In the genomic region with DNA sequence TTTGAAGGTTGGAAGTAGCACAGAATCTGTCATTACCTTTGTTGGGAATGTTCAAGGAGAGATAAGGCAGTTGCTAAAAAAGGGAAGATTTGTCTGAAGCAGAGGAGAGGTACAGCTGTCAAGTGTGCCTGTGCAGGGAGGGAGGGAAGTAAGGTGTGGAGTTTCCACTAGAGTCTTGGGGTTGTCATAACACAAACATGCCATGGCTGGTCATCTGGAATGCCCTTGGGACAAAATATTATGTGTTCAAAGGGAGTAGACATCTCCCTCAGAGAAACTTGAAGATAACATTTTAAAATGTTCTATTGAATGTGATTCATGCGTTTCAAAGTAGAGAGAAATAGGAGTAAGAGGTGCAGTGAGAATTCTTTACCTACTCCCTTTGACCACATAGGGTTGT, we compare ENCODE assay signal across 24 cellular contexts.
DNase-seq lines count a peak whose midpoint lies in the region; ATAC-seq, FAIRE-seq and TF ChIP-seq lines count a peak whose summit lies in the region.
"Had no signal": no experiment of that assay in that cellular context is flagged by ENCODE, and none has a peak within 500 bp of the region (broad histone marks: within the 10 kb centered on the region; RNA-seq: fewer than 3 reads in every experiment).

No MANE protein-coding gene starts in this region.

- no peak overlapping the region for H3K4me3 Mint-ChIP-seq in nephron progenitor cell
- H3K4me3 Mint-ChIP-seq: CD8-positive, alpha-beta T cell had no signal

- TF ChIP-seq EP300 in esophagus muscularis mucosa (IDR thresholded peaks at IDR 0.05): no peak

- ATAC-seq in lower lobe of right lung: no peak
- ATAC-seq: CD8-positive, alpha-beta T cell had no signal

- DNase-seq in cardiac muscle cell (ENCODE audit: low read depth in 1 of 2, low spot score in 1 of 2): peak in 1 of 2 donors; percentile 35
- DNase-seq in right atrium auricular region (ENCODE audit: low spot score): no peak
- DNase-seq in bronchial epithelial cell (ENCODE audit: low read depth): peak; percentile 67
- DNase-seq in myocyte (ENCODE audit: low read depth): peak; percentile 55
- no peak for DNase-seq in lower lobe of right lung
- DNase-seq in activated gamma-delta T cell treated with Interleukin-2 at 50 U/mL for 16 hours: no peak
- no peak for DNase-seq in nephron progenitor cell
- DNase-seq in esophagus muscularis mucosa (ENCODE audit: extremely low spot score): no peak
- DNase-seq: 8988T; CD8-positive, alpha-beta T cell; DMS153; KG1; NCI-H1105; NCI-H146; NCI-H2029; NCI-H446 treated with DMSO at 0.1 percent for 48 hours; NCI-H526 treated with DMSO at 0.1 percent for 48 hours; RPMI8226; SHP77; SW 1271 had no signal

- no peaks in the 10 kb centered on the region for H3K27me3 ChIP-seq in cardiac muscle cell
- no peaks in the 10 kb centered on the region for H3K27me3 ChIP-seq in right atrium auricular region
- H3K27me3 ChIP-seq in bronchial epithelial cell (ENCODE audit: control insufficient read depth, insufficient read depth, low read length): no peaks in the 10 kb centered on the region
- no peaks in the 10 kb centered on the region for H3K27me3 ChIP-seq in lower lobe of right lung (ENCODE audit: low read depth)
- no peaks in the 10 kb centered on the region for H3K27me3 ChIP-seq in esophagus muscularis mucosa
- H3K27me3 ChIP-seq: BLaER1 treated with 17β-estradiol and CSF1 and Interleukin-3, amounts not matched to agents 10 nM and 100 nM had no signal

- peaks cover 12% of the 10 kb centered on the region for H3K4me1 Mint-ChIP-seq in nephron progenitor cell

- TF ChIP-seq POLR2A in esophagus muscularis mucosa (IDR thresholded peaks at IDR 0.05; ENCODE audit: low read depth): no peak

- no peak overlapping the region for H3K27ac Mint-ChIP-seq in nephron progenitor cell
- H3K27ac Mint-ChIP-seq: CD8-positive, alpha-beta T cell had no signal

- H3K9me3 Mint-ChIP-seq in nephron progenitor cell: peaks cover 9% of the 10 kb centered on the region

- peak overlapping the region; percentile 56 for H3K27ac ChIP-seq in cardiac muscle cell
- no peak overlapping the region for H3K27ac ChIP-seq in right atrium auricular region
- no peak overlapping the region for H3K27ac ChIP-seq in lower lobe of right lung
- H3K27ac ChIP-seq in esophagus muscularis mucosa (replicated peaks in 1 of 4): no peak overlapping the region
- H3K27ac ChIP-seq: BLaER1 treated with 17β-estradiol and CSF1 and Interleukin-3, amounts not matched to agents 10 nM and 100 nM; HL-60 had no signal

- H3K4me1 ChIP-seq in cardiac muscle cell (ENCODE audit: low read depth): peaks cover 22% of the 10 kb centered on the region
- H3K4me1 ChIP-seq in right atrium auricular region: no peaks in the 10 kb centered on the region
- H3K4me1 ChIP-seq in lower lobe of right lung: no peaks in the 10 kb centered on the region
- H3K4me1 ChIP-seq in esophagus muscularis mucosa: no peaks in the 10 kb centered on the region
- H3K4me1 ChIP-seq: BLaER1 treated with 17β-estradiol and CSF1 and Interleukin-3, amounts not matched to agents 10 nM and 100 nM had no signal

- H3K27me3 Mint-ChIP-seq in nephron progenitor cell (ENCODE audit: low read depth, poor library complexity): peaks cover 4% of the 10 kb centered on the region

- WGBS in esophagus muscularis mucosa: 79% methylated on average over 1 of the region's 1 CpG

- H3K36me3 Mint-ChIP-seq in nephron progenitor cell (ENCODE audit: low read depth): no peaks in the 10 kb centered on the region
- H3K36me3 Mint-ChIP-seq: CD8-positive, alpha-beta T cell had no signal

- H3K9me3 ChIP-seq in cardiac muscle cell (ENCODE audit: low read depth) (no peaks in the 10 kb centered on the region), right atrium auricular region (peaks cover 0 to 5% of the 10 kb centered on the region in 2 donors), lower lobe of right lung (no peaks in the 10 kb centered on the region), esophagus muscularis mucosa (peaks cover 0 to 7% (median 0%) of the 10 kb centered on the region in 4 donors)

- H3K4me3 ChIP-seq in cardiac muscle cell (no peak overlapping the region), right atrium auricular region (no peak overlapping the region), bronchial epithelial cell (ENCODE audit: low read depth, low read length) (no peak overlapping the region), lower lobe of right lung (no peak overlapping the region), esophagus muscularis mucosa (no peak overlapping the region)
- H3K4me3 ChIP-seq: BLaER1 treated with 17β-estradiol and CSF1 and Interleukin-3, amounts not matched to agents 10 nM and 100 nM had no signal

- H3K36me3 ChIP-seq in cardiac muscle cell (no peaks in the 10 kb centered on the region), right atrium auricular region (no peaks in the 10 kb centered on the region), bronchial epithelial cell (ENCODE audit: control insufficient read depth, insufficient read depth, low read length) (no peaks in the 10 kb centered on the region), lower lobe of right lung (no peaks in the 10 kb centered on the region), esophagus muscularis mucosa (no peaks in the 10 kb centered on the region)
- H3K36me3 ChIP-seq: BLaER1 treated with 17β-estradiol and CSF1 and Interleukin-3, amounts not matched to agents 10 nM and 100 nM had no signal

- FAIRE-seq in bronchial epithelial cell (lab: Jason Lieb, UNC): no peak
- FAIRE-seq: GM12891, H1 had no signal

- intact Hi-C loops in lower lobe of right lung (cut with DNase I) (no loop called here), esophagus muscularis mucosa (cut with DNase I) (no loop called here)

- no peak for TF ChIP-seq CTCF in cardiac muscle cell (IDR thresholded peaks at IDR 0.05; ENCODE audit: low read depth, low read length)
- no peak for TF ChIP-seq CTCF in right atrium auricular region (IDR thresholded peaks at IDR 0.05)
- no peak for TF ChIP-seq CTCF in bronchial epithelial cell (IDR thresholded peaks at IDR 0.05; ENCODE audit: insufficient read depth, low read length, severe bottlenecking)
- TF ChIP-seq CTCF in lower lobe of right lung (IDR thresholded peaks at IDR 0.05): no peak
- TF ChIP-seq CTCF in nephron progenitor cell (IDR thresholded peaks at IDR 0.05): no peak
- TF ChIP-seq CTCF in esophagus muscularis mucosa (IDR thresholded peaks at IDR 0.05): no peak

Comparison
In these comparisons a context has a peak if more than half of its experiments do, and no peak if none do; other contexts are left out.
1. DNase-seq: peak in bronchial epithelial cell (single experiment) and myocyte (single experiment); none in right atrium auricular region (single experiment), lower lobe of right lung (single experiment), activated gamma-delta T cell treated with Interleukin-2 at 50 U/mL for 16 hours (single experiment), nephron progenitor cell (single experiment) and esophagus muscularis mucosa (single experiment).